ENCODE assay signal across 8 cellular contexts in the genomic region with DNA sequence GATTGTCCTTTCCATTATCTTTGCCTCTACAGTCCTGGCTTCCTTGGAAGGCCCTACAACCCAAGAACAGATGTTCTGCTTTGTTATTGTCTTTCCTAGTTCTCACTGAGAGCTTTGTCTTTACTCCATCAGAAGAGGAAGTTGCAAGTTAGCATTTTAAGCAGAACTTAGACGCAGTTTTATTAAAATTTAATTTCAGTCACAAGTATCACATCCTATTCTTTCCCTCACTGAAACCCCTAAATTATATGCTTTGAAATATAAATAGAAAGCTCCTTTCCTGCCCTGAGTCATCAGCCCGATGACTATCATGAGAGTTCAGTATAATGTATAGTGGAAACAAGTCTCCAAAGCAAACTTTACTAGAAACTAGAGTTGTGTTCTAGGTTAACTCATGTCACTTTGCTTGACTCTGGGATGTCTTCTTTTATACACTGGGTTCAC.
DNase-seq lines count a peak whose midpoint lies in the region; ATAC-seq and TF ChIP-seq lines count a peak whose summit lies in the region.

No MANE protein-coding gene starts in this region.

- no peak overlapping the region for H3K4me3 ChIP-seq in thyroid gland (replicated peaks in 1 of 3)

- H3K27me3 Mint-ChIP-seq in stimulated activated naive CD8-positive, alpha-beta T cell treated with anti-CD3 and anti-CD28 coated beads, Interleukin-15, amount 100 ng/mL, for 72 hours = no peaks in the 10 kb centered on the region

- H3K36me3 ChIP-seq in thyroid gland = no peaks in the 10 kb centered on the region

- peak; percentile 90 for ATAC-seq in HG02884 (IDR thresholded peaks at IDR 0.05; ENCODE audit: unreplicated experiment)
- peak; percentile 76 for ATAC-seq in stimulated activated naive CD8-positive, alpha-beta T cell treated with anti-CD3 and anti-CD28 coated beads, Interleukin-15, amount 100 ng/mL, for 72 hours

- no peaks in the 10 kb centered on the region for H3K9me3 ChIP-seq in thyroid gland

- H3K4me1 Mint-ChIP-seq in stimulated activated naive CD8-positive, alpha-beta T cell treated with anti-CD3 and anti-CD28 coated beads, Interleukin-15, amount 100 ng/mL, for 72 hours = peaks cover 10% of the 10 kb centered on the region

- no peak overlapping the region for H3K4me3 Mint-ChIP-seq in stimulated activated naive CD8-positive, alpha-beta T cell treated with anti-CD3 and anti-CD28 coated beads, Interleukin-15, amount 100 ng/mL, for 72 hours

- 65 to 77% methylated on average over 2 of the region's 2 CpGs for WGBS in thyroid gland, 2 donors

- H3K27ac Mint-ChIP-seq in stimulated activated naive CD8-positive, alpha-beta T cell treated with anti-CD3 and anti-CD28 coated beads, Interleukin-15, amount 100 ng/mL, for 72 hours = no peak overlapping the region

- no peak overlapping the region for H3K27ac ChIP-seq in thyroid gland

- peak; percentile 12 for DNase-seq in stimulated activated CD4-positive, alpha-beta T cell treated with anti-CD3 and anti-CD28 coated beads, Interleukin-15, amount 100 ng/mL, for 24 hours
- no peak for DNase-seq in stimulated activated CD4-positive, alpha-beta T cell treated with anti-CD3 and anti-CD28 coated beads, Interleukin-12 subunit alpha, Interleukin-12 subunit beta, amount 100 ng/mL, for 4 hours
- DNase-seq in NOMO-1 treated with dmso at 0.1 percent for 144 hours (lab: John Stamatoyannopoulos, UW; ENCODE audit: unreplicated experiment) = peak; percentile 20
- no peak for DNase-seq in stimulated activated naive CD8-positive, alpha-beta T cell treated with anti-CD3 and anti-CD28 coated beads, Interleukin-15, amount 100 ng/mL, for 72 hours
- DNase-seq in NCI-H1417 (lab: John Stamatoyannopoulos, UW) = no peak
- DNase-seq in thyroid gland = no peak
- no peak for DNase-seq in cerebellum (ENCODE audit: low spot score)

- intact Hi-C loops in thyroid gland (cut with DNase I) = no loop called here

- TF ChIP-seq POLR2A in thyroid gland (IDR thresholded peaks at IDR 0.05) = no peak

- peaks cover 0 to 5% of the 10 kb centered on the region in 2 donors for H3K9me3 Mint-ChIP-seq in stimulated activated naive CD8-positive, alpha-beta T cell treated with anti-CD3 and anti-CD28 coated beads, Interleukin-15, amount 100 ng/mL, for 72 hours

- no peaks in the 10 kb centered on the region for H3K27me3 ChIP-seq in thyroid gland

- H3K4me1 ChIP-seq in thyroid gland = no peaks in the 10 kb centered on the region

- TF ChIP-seq CTCF in thyroid gland (IDR thresholded peaks at IDR 0.05) = no peak

Comparison
In these comparisons a context has a peak if more than half of its experiments do, and no peak if none do; other contexts are left out.
1. DNase-seq: peak in stimulated activated CD4-positive, alpha-beta T cell treated with anti-CD3 and anti-CD28 coated beads, Interleukin-15, amount 100 ng/mL, for 24 hours (single experiment) and NOMO-1 treated with dmso at 0.1 percent for 144 hours (single experiment); none in stimulated activated CD4-positive, alpha-beta T cell treated with anti-CD3 and anti-CD28 coated beads, Interleukin-12 subunit alpha, Interleukin-12 subunit beta, amount 100 ng/mL, for 4 hours (single experiment), stimulated activated naive CD8-positive, alpha-beta T cell treated with anti-CD3 and anti-CD28 coated beads, Interleukin-15, amount 100 ng/mL, for 72 hours (0 of 2), NCI-H1417 (0 of 3), thyroid gland (0 of 2) and cerebellum (single experiment).